ENCODE assay signal across 14 cellular contexts in the genomic region with DNA sequence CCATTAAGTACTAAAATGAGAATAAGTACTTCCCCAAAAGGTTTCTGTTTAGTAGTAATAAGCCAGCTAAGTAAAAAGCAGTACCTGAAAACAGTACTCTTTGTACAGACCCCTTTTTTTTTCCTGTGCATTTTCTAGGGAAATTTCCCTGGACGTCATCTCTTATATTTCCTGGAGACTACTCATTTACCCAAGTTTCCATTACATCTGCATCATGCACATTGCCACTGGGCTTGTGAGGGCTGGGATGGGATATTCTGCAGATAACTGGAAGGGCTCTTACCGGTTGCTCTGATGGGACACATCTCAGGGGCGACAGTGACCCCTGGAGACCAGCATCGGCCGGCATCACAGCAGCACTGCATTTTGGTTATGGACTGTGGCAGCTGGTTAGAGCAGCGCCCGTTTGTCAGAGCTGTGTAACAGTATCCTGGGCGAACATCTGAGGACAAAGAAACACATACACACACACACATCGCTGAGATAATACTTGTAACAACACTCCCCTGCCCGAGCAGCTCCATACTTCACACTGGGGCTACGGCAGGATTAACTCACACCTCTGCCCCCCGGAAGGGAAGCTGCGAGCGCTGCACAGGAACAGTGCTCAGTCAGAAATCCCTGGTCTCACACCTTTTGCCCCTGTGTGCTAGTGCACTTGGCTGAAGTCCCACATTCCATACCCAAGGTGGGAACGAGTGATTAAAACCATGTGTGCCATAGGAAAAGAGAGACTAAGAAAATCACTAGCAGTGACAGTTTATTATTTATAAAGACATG.
DNase-seq lines count a peak whose midpoint lies in the region; ATAC-seq and TF ChIP-seq lines count a peak whose summit lies in the region.
"Had no signal": no experiment of that assay in that cellular context is flagged by ENCODE, and none has a peak within 500 bp of the region (broad histone marks: within the 10 kb centered on the region; RNA-seq: fewer than 3 reads in every experiment).

No MANE protein-coding gene starts in this region.

- peaks cover 6% of the 10 kb centered on the region; the same call in 2 of the 3 replicates for H3K9me3 Mint-ChIP-seq in GM23338
- no peaks in the 10 kb centered on the region for H3K9me3 Mint-ChIP-seq in CD8-positive, alpha-beta T cell

- H3K4me2 ChIP-seq in GM23338 (no peak overlapping the region), osteoblast (ENCODE audit: insufficient read depth, low read length) (no peak overlapping the region)
- H3K4me2 ChIP-seq: BLaER1 had no signal

- H3K4me1 ChIP-seq in GM23338 (ENCODE audit: insufficient read depth) (no peaks in the 10 kb centered on the region), osteoblast (ENCODE audit: insufficient read depth, low read length) (no peaks in the 10 kb centered on the region)
- no peaks in the 10 kb centered on the region for H3K4me1 ChIP-seq in CD8-positive, alpha-beta T cell (ENCODE audit: insufficient read depth, low read length)
- H3K4me1 ChIP-seq: BLaER1 had no signal

- POLR2A ChIA-PET in CD8-positive, alpha-beta T cell (lab: Charles Lee) = no interaction called here

- no peaks in the 10 kb centered on the region for H4K20me1 ChIP-seq in GM23338 (replicated peaks; ENCODE audit: insufficient read depth)
- H4K20me1 ChIP-seq in osteoblast (ENCODE audit: insufficient read depth, low read length) = no peaks in the 10 kb centered on the region
- H4K20me1 ChIP-seq: BLaER1 had no signal

- H3K27ac Mint-ChIP-seq in GM23338 = no peak overlapping the region
- H3K27ac Mint-ChIP-seq in CD8-positive, alpha-beta T cell = no peak overlapping the region

- no peak overlapping the region for H3K4me3 Mint-ChIP-seq in GM23338
- no peak overlapping the region for H3K4me3 Mint-ChIP-seq in CD8-positive, alpha-beta T cell

- H3K36me3 Mint-ChIP-seq in GM23338 (ENCODE audit: low read depth) = no peaks in the 10 kb centered on the region; the same call in 2 of the 3 replicates
- no peaks in the 10 kb centered on the region for H3K36me3 Mint-ChIP-seq in CD8-positive, alpha-beta T cell

- H3K27me3 ChIP-seq in GM23338 (ENCODE audit: insufficient read depth) = no peaks in the 10 kb centered on the region
- H3K27me3 ChIP-seq in CD8-positive, alpha-beta T cell (ENCODE audit: insufficient read depth, low read length) = no peaks in the 10 kb centered on the region
- no peaks in the 10 kb centered on the region for H3K27me3 ChIP-seq in osteoblast (ENCODE audit: insufficient read depth, low read length)
- H3K27me3 ChIP-seq: BLaER1, dorsolateral prefrontal cortex had no signal

- no peaks in the 10 kb centered on the region for H3K9me3 ChIP-seq in CD8-positive, alpha-beta T cell (ENCODE audit: low read length)
- H3K9me3 ChIP-seq in osteoblast (ENCODE audit: low read depth, low read length) = no peaks in the 10 kb centered on the region
- H3K9me3 ChIP-seq: BLaER1 had no signal

- CTCF ChIA-PET in CD8-positive, alpha-beta T cell (lab: Charles Lee) = no interaction called here

- peaks cover 5% of the 10 kb centered on the region; the same call in 1 of the 3 replicates for H3K4me1 Mint-ChIP-seq in GM23338
- H3K4me1 Mint-ChIP-seq in CD8-positive, alpha-beta T cell (ENCODE audit: low read depth) = no peaks in the 10 kb centered on the region

- H3K79me2 ChIP-seq in GM23338 (replicated peaks; ENCODE audit: insufficient read depth) (no peaks in the 10 kb centered on the region), osteoblast (ENCODE audit: insufficient read depth, low read length) (peaks cover 30% of the 10 kb centered on the region)

- H3K36me3 ChIP-seq in GM23338 (ENCODE audit: insufficient read depth) (no peaks in the 10 kb centered on the region), osteoblast (ENCODE audit: insufficient read depth, low read length) (peaks cover 97% of the 10 kb centered on the region)
- no peaks in the 10 kb centered on the region for H3K36me3 ChIP-seq in CD8-positive, alpha-beta T cell (ENCODE audit: insufficient read depth, low read length)
- H3K36me3 ChIP-seq: BLaER1 had no signal

- H3K27me3 Mint-ChIP-seq in GM23338 (ENCODE audit: insufficient read depth, low read depth, poor library complexity) = no peaks in the 10 kb centered on the region
- peaks cover 2% of the 10 kb centered on the region for H3K27me3 Mint-ChIP-seq in CD8-positive, alpha-beta T cell (ENCODE audit: low read depth)

- no peak overlapping the region for H3K27ac ChIP-seq in GM23338 (ENCODE audit: low read depth)
- H3K27ac ChIP-seq in CD8-positive, alpha-beta T cell (ENCODE audit: low read depth, low read length) = no peak overlapping the region
- H3K27ac ChIP-seq in osteoblast (ENCODE audit: low read depth, low read length) = no peak overlapping the region
- H3K27ac ChIP-seq: BLaER1, dorsolateral prefrontal cortex had no signal

- H3F3A ChIP-seq in GM23338 (replicated peaks; ENCODE audit: low read depth) = no peaks in the 10 kb centered on the region

- in situ Hi-C loops in SK-MEL-5 (cut with HindIII; ENCODE audit: low pct_unique_long_range_greater_than_20kb, low sequenced_read_pairs) = no loop called here

- H3K4me3 ChIP-seq in GM23338 (no peak overlapping the region), osteoblast (ENCODE audit: insufficient read depth, low read length) (no peak overlapping the region)
- H3K4me3 ChIP-seq in CD8-positive, alpha-beta T cell (ENCODE audit: low read depth, low read length) = no peak overlapping the region
- H3K4me3 ChIP-seq: BLaER1, dorsolateral prefrontal cortex had no signal

- H2AFZ ChIP-seq in GM23338 = no peak overlapping the region
- H2AFZ ChIP-seq in osteoblast (ENCODE audit: low read length) = no peak overlapping the region

- no peaks in the 10 kb centered on the region; the same call in 1 of the 2 replicates for H3K9me2 ChIP-seq in GM23338 (ENCODE audit: insufficient read depth)

- ATAC-seq in GM23338 (peak; percentile 99), HG02885 (IDR thresholded peaks at IDR 0.05; ENCODE audit: poor library complexity, unreplicated experiment) (no peak)
- no peak for ATAC-seq in CD8-positive, alpha-beta T cell

- DNase-seq in 8988T (peak; percentile 11), GM23338 (ENCODE audit: low spot score) (peak; percentile 70), SK-MEL-5 (ENCODE audit: low read depth, low spot score) (peak; percentile 62), iPS-NIHi7 (ENCODE audit: extremely low spot score) (peak; percentile 70), osteoblast (ENCODE audit: insufficient read length, low spot score, missing footprints) (no peak)
- no peak for DNase-seq in CD8-positive, alpha-beta T cell
- no peak for DNase-seq in activated CD4-positive, alpha-beta T cell treated with anti-CD3 and anti-CD28 coated beads, Interleukin-2, amount 50 U/mL, for 48 hours
- DNase-seq: activated CD4-positive, alpha-beta T cell treated with anti-CD3 and anti-CD28 coated beads for 1 hour; anterior cingulate cortex; dorsolateral prefrontal cortex; NCI-H1105 treated with DMSO at 0.1 percent for 48 hours; NK-92 treated with Interleukin-12 subunit alpha and Interleukin-12 subunit beta, amount 100 ng/mL, for 24 hours had no signal

- TF ChIP-seq CTCF in GM23338 (conservative IDR thresholded peaks at IDR 0.05; ENCODE audit: low read depth in 2 of 2) (peak; percentile 65 to 85), osteoblast (IDR thresholded peaks at IDR 0.05; ENCODE audit: extremely low read depth, low read depth, low read length) (no peak)
- no peak for TF ChIP-seq CTCF in CD8-positive, alpha-beta T cell (IDR thresholded peaks at IDR 0.05)

- intact Hi-C loops in CD8-positive, alpha-beta T cell (cut with DNase I, micrococcal nuclease) = no loop called here

TF ChIP-seq in GM23338, 12 proteins besides CTCF, POLR2A, EP300 and RAD21 (continues in another document):
- no peak for TF ChIP-seq NANOG (IDR thresholded peaks at IDR 0.05; ENCODE audit: borderline replicate concordance)
- TF ChIP-seq CREB1 (CRISPR knock-in tag; IDR thresholded peaks at IDR 0.05; ENCODE audit: low read depth) = no peak
- TF ChIP-seq, protein P1, sequence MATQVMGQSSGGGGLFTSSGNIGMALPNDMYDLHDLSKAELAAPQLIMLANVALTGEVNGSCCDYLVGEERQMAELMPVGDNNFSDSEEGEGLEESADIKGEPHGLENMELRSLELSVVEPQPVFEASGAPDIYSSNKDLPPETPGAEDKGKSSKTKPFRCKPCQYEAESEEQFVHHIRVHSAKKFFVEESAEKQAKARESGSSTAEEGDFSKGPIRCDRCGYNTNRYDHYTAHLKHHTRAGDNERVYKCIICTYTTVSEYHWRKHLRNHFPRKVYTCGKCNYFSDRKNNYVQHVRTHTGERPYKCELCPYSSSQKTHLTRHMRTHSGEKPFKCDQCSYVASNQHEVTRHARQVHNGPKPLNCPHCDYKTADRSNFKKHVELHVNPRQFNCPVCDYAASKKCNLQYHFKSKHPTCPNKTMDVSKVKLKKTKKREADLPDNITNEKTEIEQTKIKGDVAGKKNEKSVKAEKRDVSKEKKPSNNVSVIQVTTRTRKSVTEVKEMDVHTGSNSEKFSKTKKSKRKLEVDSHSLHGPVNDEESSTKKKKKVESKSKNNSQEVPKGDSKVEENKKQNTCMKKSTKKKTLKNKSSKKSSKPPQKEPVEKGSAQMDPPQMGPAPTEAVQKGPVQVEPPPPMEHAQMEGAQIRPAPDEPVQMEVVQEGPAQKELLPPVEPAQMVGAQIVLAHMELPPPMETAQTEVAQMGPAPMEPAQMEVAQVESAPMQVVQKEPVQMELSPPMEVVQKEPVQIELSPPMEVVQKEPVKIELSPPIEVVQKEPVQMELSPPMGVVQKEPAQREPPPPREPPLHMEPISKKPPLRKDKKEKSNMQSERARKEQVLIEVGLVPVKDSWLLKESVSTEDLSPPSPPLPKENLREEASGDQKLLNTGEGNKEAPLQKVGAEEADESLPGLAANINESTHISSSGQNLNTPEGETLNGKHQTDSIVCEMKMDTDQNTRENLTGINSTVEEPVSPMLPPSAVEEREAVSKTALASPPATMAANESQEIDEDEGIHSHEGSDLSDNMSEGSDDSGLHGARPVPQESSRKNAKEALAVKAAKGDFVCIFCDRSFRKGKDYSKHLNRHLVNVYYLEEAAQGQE (IDR thresholded peaks at IDR 0.05; ENCODE audit: unreplicated experiment) = no peak
- TF ChIP-seq EZH2phosphoT487 (IDR thresholded peaks at IDR 0.05; ENCODE audit: unreplicated experiment) = no peak
- TF ChIP-seq ZNF331 (CRISPR knock-in tag; IDR thresholded peaks at IDR 0.05; ENCODE audit: low read depth) = no peak
- TF ChIP-seq, protein P2, sequence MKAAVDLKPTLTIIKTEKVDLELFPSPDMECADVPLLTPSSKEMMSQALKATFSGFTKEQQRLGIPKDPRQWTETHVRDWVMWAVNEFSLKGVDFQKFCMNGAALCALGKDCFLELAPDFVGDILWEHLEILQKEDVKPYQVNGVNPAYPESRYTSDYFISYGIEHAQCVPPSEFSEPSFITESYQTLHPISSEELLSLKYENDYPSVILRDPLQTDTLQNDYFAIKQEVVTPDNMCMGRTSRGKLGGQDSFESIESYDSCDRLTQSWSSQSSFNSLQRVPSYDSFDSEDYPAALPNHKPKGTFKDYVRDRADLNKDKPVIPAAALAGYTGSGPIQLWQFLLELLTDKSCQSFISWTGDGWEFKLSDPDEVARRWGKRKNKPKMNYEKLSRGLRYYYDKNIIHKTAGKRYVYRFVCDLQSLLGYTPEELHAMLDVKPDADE (IDR thresholded peaks at IDR 0.05) = no peak
- no peak for TF ChIP-seq STAT1 (IDR thresholded peaks at IDR 0.05; ENCODE audit: unreplicated experiment)
- TF ChIP-seq EZH2 (IDR thresholded peaks at IDR 0.05; ENCODE audit: low read depth, unreplicated experiment) = no peak
- no peak for TF ChIP-seq ZNF114 (CRISPR knock-in tag; IDR thresholded peaks at IDR 0.05)

Comparison
In these comparisons a context has a peak if more than half of its experiments do, and no peak if none do; other contexts are left out.
1. DNase-seq: peak in 8988T (single experiment), GM23338 (single experiment), SK-MEL-5 (single experiment) and iPS-NIHi7 (single experiment); none in CD8-positive, alpha-beta T cell (0 of 7), osteoblast (single experiment) and activated CD4-positive, alpha-beta T cell treated with anti-CD3 and anti-CD28 coated beads, Interleukin-2, amount 50 U/mL, for 48 hours (0 of 2).
2. CTCF ChIP-seq: peak in GM23338 (2 of 2); none in CD8-positive, alpha-beta T cell (single experiment) and osteoblast (single experiment).